In the genomic region with DNA sequence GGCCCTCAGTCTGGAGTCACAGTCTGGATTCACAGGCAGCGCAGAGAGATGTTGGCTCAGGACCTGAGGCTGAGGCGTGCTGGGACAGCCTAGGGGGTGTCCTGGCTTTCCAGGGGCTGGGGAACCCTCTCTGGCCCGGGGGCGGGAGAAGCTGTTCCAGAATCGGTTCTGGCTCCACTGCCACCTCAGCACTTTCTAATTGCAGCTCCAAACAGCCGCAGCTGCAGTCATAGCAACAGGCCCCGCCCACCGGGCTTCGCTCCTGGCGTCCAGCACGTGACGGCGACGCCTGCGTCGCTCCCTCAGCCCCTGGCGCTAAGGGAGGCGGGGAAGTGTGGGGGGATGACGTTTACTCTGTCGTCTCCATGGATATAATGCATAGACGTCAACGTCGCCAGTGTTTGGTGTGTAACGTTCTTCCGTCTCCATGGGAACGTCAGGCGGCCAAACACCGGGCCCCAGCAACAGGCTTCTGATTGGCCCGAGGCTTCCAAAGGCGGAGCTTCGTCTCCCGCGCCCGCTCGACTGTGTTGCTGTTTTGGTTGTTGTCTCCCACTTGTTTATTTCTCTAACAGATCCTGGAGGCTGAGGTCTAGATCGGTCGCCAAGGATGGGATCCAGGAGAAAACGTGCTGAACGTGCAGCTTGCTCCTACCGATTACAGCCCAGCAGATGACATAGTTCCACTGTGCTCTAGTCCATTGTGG, we compare ENCODE assay signal across 1 cellular context.
TF ChIP-seq lines count a peak whose summit lies in the region.

No MANE protein-coding gene starts in this region.

TF ChIP-seq in HepG2, 621 proteins besides CTCF, POLR2A, EP300 and RAD21 (continued from another document and continues in another):
- TF ChIP-seq GABPB1 (CRISPR knock-in tag; IDR thresholded peaks at IDR 0.05) (peak; percentile 68), ELF3 (CRISPR knock-in tag; IDR thresholded peaks at IDR 0.05) (peak; percentile 40; the same call in 1 of the 2 replicates), ESRRA (CRISPR knock-in tag; IDR thresholded peaks at IDR 0.05; ENCODE audit: low read depth) (no peak; the same call in 1 of the 2 replicates), ZNF567 (CRISPR knock-in tag; IDR thresholded peaks at IDR 0.05; ENCODE audit: borderline replicate concordance) (no peak), ZNF713 (CRISPR knock-in tag; IDR thresholded peaks at IDR 0.05) (0 out of 2 replicates have a peak, but pooled peaks have one; percentile 42), ZNF24 (IDR thresholded peaks at IDR 0.05) (no peak), FOXJ3 (CRISPR knock-in tag; IDR thresholded peaks at IDR 0.05; ENCODE audit: borderline replicate concordance) (peak; percentile 94), RARG (CRISPR knock-in tag; IDR thresholded peaks at IDR 0.05; ENCODE audit: low read depth) (no peak), PHF21A (CRISPR knock-in tag; IDR thresholded peaks at IDR 0.05) (no peak), FOXK1 (CRISPR knock-in tag; IDR thresholded peaks at IDR 0.05; ENCODE audit: borderline replicate concordance, low read depth) (peak; percentile 85), KDM5B (CRISPR knock-in tag; IDR thresholded peaks at IDR 0.05; ENCODE audit: borderline replicate concordance) (peak; percentile 88), BRD4 (CRISPR knock-in tag; IDR thresholded peaks at IDR 0.05) (no peak), KLF9 (CRISPR knock-in tag; IDR thresholded peaks at IDR 0.05; ENCODE audit: low read depth) (no peak), LCORL (IDR thresholded peaks at IDR 0.05) (no peak), LCORL (CRISPR knock-in tag; IDR thresholded peaks at IDR 0.05) (no peak; the same call in 1 of the 2 replicates), TBL1XR1 (IDR thresholded peaks at IDR 0.05; ENCODE audit: borderline replicate concordance, low read length, partially characterized antibody) (peak; percentile 11), ZNF709 (CRISPR knock-in tag; IDR thresholded peaks at IDR 0.05) (no peak), ZNF451 (CRISPR knock-in tag; IDR thresholded peaks at IDR 0.05) (peak; percentile 56; the same call in 1 of the 2 replicates), TEAD3 (CRISPR knock-in tag; optimal IDR thresholded peaks at IDR 0.05; ENCODE audit: borderline replicate concordance) (peak; percentile 39), POLR2AphosphoS5 (IDR thresholded peaks at IDR 0.05; ENCODE audit: low read depth, low read length) (peak; percentile 32; the same call in 1 of the 2 replicates), RFX3 (CRISPR knock-in tag; IDR thresholded peaks at IDR 0.05) (peak; percentile 93), THAP11 (CRISPR knock-in tag; IDR thresholded peaks at IDR 0.05) (peak; percentile 64), KLF13 (CRISPR knock-in tag; IDR thresholded peaks at IDR 0.05) (no peak), ZFP82 (CRISPR knock-in tag; IDR thresholded peaks at IDR 0.05; ENCODE audit: borderline replicate concordance) (no peak), ZNF678 (CRISPR knock-in tag; IDR thresholded peaks at IDR 0.05) (peak; percentile 82; the same call in 1 of the 2 replicates), POGZ (CRISPR knock-in tag; IDR thresholded peaks at IDR 0.05) (no peak), ZMAT3 (CRISPR knock-in tag; conservative IDR thresholded peaks at IDR 0.05) (0 out of 2 replicates have a peak, but pooled peaks have one; percentile 46), TOE1 (CRISPR knock-in tag; IDR thresholded peaks at IDR 0.05) (no peak), ZNF550 (CRISPR knock-in tag; IDR thresholded peaks at IDR 0.05; ENCODE audit: borderline replicate concordance) (no peak), MXD4 (CRISPR knock-in tag; IDR thresholded peaks at IDR 0.05) (0 out of 2 replicates have a peak, but pooled peaks have one; percentile 45), ZNF572 (CRISPR knock-in tag; IDR thresholded peaks at IDR 0.05) (0 out of 2 replicates have a peak, but pooled peaks have one; percentile 79), SIX4 (CRISPR knock-in tag; IDR thresholded peaks at IDR 0.05) (no peak), DPF2 (CRISPR knock-in tag; IDR thresholded peaks at IDR 0.05; ENCODE audit: borderline replicate concordance, low read depth) (no peak)
- TF ChIP-seq, protein P1, sequence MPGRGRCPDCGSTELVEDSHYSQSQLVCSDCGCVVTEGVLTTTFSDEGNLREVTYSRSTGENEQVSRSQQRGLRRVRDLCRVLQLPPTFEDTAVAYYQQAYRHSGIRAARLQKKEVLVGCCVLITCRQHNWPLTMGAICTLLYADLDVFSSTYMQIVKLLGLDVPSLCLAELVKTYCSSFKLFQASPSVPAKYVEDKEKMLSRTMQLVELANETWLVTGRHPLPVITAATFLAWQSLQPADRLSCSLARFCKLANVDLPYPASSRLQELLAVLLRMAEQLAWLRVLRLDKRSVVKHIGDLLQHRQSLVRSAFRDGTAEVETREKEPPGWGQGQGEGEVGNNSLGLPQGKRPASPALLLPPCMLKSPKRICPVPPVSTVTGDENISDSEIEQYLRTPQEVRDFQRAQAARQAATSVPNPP (CRISPR knock-in tag; IDR thresholded peaks at IDR 0.05) = no peak
- TF ChIP-seq, protein P2, sequence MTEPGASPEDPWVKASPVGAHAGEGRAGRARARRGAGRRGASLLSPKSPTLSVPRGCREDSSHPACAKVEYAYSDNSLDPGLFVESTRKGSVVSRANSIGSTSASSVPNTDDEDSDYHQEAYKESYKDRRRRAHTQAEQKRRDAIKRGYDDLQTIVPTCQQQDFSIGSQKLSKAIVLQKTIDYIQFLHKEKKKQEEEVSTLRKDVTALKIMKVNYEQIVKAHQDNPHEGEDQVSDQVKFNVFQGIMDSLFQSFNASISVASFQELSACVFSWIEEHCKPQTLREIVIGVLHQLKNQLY (CRISPR knock-in tag; IDR thresholded peaks at IDR 0.05) = peak; percentile 74
- TF ChIP-seq, protein P3, sequence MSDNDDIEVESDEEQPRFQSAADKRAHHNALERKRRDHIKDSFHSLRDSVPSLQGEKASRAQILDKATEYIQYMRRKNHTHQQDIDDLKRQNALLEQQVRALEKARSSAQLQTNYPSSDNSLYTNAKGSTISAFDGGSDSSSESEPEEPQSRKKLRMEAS (IDR thresholded peaks at IDR 0.05) = peak; percentile 92
- TF ChIP-seq, protein P4, sequence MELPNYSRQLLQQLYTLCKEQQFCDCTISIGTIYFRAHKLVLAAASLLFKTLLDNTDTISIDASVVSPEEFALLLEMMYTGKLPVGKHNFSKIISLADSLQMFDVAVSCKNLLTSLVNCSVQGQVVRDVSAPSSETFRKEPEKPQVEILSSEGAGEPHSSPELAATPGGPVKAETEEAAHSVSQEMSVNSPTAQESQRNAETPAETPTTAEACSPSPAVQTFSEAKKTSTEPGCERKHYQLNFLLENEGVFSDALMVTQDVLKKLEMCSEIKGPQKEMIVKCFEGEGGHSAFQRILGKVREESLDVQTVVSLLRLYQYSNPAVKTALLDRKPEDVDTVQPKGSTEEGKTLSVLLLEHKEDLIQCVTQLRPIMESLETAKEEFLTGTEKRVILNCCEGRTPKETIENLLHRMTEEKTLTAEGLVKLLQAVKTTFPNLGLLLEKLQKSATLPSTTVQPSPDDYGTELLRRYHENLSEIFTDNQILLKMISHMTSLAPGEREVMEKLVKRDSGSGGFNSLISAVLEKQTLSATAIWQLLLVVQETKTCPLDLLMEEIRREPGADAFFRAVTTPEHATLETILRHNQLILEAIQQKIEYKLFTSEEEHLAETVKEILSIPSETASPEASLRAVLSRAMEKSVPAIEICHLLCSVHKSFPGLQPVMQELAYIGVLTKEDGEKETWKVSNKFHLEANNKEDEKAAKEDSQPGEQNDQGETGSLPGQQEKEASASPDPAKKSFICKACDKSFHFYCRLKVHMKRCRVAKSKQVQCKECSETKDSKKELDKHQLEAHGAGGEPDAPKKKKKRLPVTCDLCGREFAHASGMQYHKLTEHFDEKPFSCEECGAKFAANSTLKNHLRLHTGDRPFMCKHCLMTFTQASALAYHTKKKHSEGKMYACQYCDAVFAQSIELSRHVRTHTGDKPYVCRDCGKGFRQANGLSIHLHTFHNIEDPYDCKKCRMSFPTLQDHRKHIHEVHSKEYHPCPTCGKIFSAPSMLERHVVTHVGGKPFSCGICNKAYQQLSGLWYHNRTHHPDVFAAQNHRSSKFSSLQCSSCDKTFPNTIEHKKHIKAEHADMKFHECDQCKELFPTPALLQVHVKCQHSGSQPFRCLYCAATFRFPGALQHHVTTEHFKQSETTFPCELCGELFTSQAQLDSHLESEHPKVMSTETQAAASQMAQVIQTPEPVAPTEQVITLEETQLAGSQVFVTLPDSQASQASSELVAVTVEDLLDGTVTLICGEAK (IDR thresholded peaks at IDR 0.05) = no peak
- TF ChIP-seq, protein P4 (CRISPR knock-in tag; IDR thresholded peaks at IDR 0.05) = peak; percentile 56; the same call in 1 of the 2 replicates
- TF ChIP-seq, protein P5, sequence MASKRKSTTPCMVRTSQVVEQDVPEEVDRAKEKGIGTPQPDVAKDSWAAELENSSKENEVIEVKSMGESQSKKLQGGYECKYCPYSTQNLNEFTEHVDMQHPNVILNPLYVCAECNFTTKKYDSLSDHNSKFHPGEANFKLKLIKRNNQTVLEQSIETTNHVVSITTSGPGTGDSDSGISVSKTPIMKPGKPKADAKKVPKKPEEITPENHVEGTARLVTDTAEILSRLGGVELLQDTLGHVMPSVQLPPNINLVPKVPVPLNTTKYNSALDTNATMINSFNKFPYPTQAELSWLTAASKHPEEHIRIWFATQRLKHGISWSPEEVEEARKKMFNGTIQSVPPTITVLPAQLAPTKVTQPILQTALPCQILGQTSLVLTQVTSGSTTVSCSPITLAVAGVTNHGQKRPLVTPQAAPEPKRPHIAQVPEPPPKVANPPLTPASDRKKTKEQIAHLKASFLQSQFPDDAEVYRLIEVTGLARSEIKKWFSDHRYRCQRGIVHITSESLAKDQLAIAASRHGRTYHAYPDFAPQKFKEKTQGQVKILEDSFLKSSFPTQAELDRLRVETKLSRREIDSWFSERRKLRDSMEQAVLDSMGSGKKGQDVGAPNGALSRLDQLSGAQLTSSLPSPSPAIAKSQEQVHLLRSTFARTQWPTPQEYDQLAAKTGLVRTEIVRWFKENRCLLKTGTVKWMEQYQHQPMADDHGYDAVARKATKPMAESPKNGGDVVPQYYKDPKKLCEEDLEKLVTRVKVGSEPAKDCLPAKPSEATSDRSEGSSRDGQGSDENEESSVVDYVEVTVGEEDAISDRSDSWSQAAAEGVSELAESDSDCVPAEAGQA (IDR thresholded peaks at IDR 0.05; ENCODE audit: low read depth) = peak; percentile 90
- TF ChIP-seq, protein P5 (CRISPR knock-in tag; IDR thresholded peaks at IDR 0.05; ENCODE audit: borderline replicate concordance) = no peak
- TF ChIP-seq, protein P6, sequence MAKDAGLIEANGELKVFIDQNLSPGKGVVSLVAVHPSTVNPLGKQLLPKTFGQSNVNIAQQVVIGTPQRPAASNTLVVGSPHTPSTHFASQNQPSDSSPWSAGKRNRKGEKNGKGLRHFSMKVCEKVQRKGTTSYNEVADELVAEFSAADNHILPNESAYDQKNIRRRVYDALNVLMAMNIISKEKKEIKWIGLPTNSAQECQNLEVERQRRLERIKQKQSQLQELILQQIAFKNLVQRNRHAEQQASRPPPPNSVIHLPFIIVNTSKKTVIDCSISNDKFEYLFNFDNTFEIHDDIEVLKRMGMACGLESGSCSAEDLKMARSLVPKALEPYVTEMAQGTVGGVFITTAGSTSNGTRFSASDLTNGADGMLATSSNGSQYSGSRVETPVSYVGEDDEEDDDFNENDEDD (CRISPR knock-in tag; IDR thresholded peaks at IDR 0.05; ENCODE audit: borderline replicate concordance) = peak; percentile 90; the same call in 1 of the 2 replicates
- TF ChIP-seq, protein P7, sequence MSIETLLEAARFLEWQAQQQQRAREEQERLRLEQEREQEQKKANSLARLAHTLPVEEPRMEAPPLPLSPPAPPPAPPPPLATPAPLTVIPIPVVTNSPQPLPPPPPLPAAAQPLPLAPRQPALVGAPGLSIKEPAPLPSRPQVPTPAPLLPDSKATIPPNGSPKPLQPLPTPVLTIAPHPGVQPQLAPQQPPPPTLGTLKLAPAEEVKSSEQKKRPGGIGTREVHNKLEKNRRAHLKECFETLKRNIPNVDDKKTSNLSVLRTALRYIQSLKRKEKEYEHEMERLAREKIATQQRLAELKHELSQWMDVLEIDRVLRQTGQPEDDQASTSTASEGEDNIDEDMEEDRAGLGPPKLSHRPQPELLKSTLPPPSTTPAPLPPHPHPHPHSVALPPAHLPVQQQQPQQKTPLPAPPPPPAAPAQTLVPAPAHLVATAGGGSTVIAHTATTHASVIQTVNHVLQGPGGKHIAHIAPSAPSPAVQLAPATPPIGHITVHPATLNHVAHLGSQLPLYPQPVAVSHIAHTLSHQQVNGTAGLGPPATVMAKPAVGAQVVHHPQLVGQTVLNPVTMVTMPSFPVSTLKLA (IDR thresholded peaks at IDR 0.05) = peak; percentile 77
